8 cellular contexts compared by ENCODE assay signal in genomic region chr19:16588089-16588823, GRCh38.
DNase-seq lines count a peak whose midpoint lies in the region; ATAC-seq lines count a peak whose summit lies in the region.

No MANE protein-coding gene starts in this region.

- ATAC-seq in HG02885 (IDR thresholded peaks at IDR 0.05; ENCODE audit: poor library complexity, unreplicated experiment), result peak; percentile 44

- DNase-seq in DMS53 (lab: John Stamatoyannopoulos, UW) (peak; percentile 55), DMS53 treated with DMSO at 0.1 percent for 48 hours (lab: John Stamatoyannopoulos, UW; ENCODE audit: unreplicated experiment) (no peak), NOMO-1 treated with DMSO at 0.1 percent for 48 hours (lab: John Stamatoyannopoulos, UW; ENCODE audit: unreplicated experiment) (peak; percentile 93), germinal center (ENCODE audit: low spot score) (peak; percentile 84), HK-2 (ENCODE audit: unreplicated experiment) (no peak)
- DNase-seq in activated T-cell treated with anti-CD3 and anti-CD28 coated beads, Interleukin-2, amount 50 U/mL, for 48 hours, result peak; percentile 69 to 77
- peak; percentile 79 for DNase-seq in stimulated activated CD4-positive, alpha-beta T cell treated with anti-CD3 and anti-CD28 coated beads, Interleukin-15, amount 100 ng/mL, for 24 hours

Comparison
In these comparisons a context has a peak if more than half of its experiments do, and no peak if none do; other contexts are left out.
1. DNase-seq: peak in DMS53 (single experiment), NOMO-1 treated with DMSO at 0.1 percent for 48 hours (single experiment), activated T-cell treated with anti-CD3 and anti-CD28 coated beads, Interleukin-2, amount 50 U/mL, for 48 hours (2 of 2), germinal center (single experiment) and stimulated activated CD4-positive, alpha-beta T cell treated with anti-CD3 and anti-CD28 coated beads, Interleukin-15, amount 100 ng/mL, for 24 hours (single experiment); none in DMS53 treated with DMSO at 0.1 percent for 48 hours (single experiment) and HK-2 (single experiment).